ENCODE assay signal across 1 cellular context in genomic region chr7:1175967-1176851, GRCh38.
TF ChIP-seq lines count a peak whose summit lies in the region.

No MANE protein-coding gene starts in this region.

TF ChIP-seq in GM12878, 131 proteins besides CTCF, POLR2A, EP300 and RAD21 (continued from another document and continues in another):
- TF ChIP-seq E2F4 (IDR thresholded peaks at IDR 0.05; ENCODE audit: low read depth, low read length) (no peak), E2F8 (IDR thresholded peaks at IDR 0.05; ENCODE audit: low read depth, partially characterized antibody) (no peak), FOXK2 (IDR thresholded peaks at IDR 0.05) (no peak), E4F1 (IDR thresholded peaks at IDR 0.05; ENCODE audit: borderline replicate concordance, partially characterized antibody) (no peak), SMAD5 (IDR thresholded peaks at IDR 0.05; ENCODE audit: low read depth) (no peak), MEF2B (IDR thresholded peaks at IDR 0.05; ENCODE audit: partially characterized antibody, poor library complexity, severe bottlenecking) (no peak), ATF2 (IDR thresholded peaks at IDR 0.05; ENCODE audit: low read length) (no peak), CHD1 (IDR thresholded peaks at IDR 0.05; ENCODE audit: low read depth, low read length) (no peak), IRF4 (IDR thresholded peaks at IDR 0.05; ENCODE audit: low read depth, low read length) (no peak), YBX1 (IDR thresholded peaks at IDR 0.05) (no peak), CHD2 (IDR thresholded peaks at IDR 0.05; ENCODE audit: borderline replicate concordance, low read depth, low read length) (no peak), REST (IDR thresholded peaks at IDR 0.05; ENCODE audit: low read depth, low read length) (no peak), MYC (IDR thresholded peaks at IDR 0.05; ENCODE audit: insufficient read depth, insufficient read length, insufficient replicate concordance, low read length, severe bottlenecking) (no peak), NKRF (conservative IDR thresholded peaks at IDR 0.05) (no peak), ATF3 (IDR thresholded peaks at IDR 0.05; ENCODE audit: borderline replicate concordance, extremely low read depth, low read depth, low read length) (peak; percentile 7; the same call in 1 of the 2 replicates), ZSCAN29 (IDR thresholded peaks at IDR 0.05) (no peak), NFXL1 (IDR thresholded peaks at IDR 0.05; ENCODE audit: borderline replicate concordance) (no peak), BCLAF1 (IDR thresholded peaks at IDR 0.05) (no peak), ZBTB11 (CRISPR knock-in tag; IDR thresholded peaks at IDR 0.05) (no peak), RBBP5 (conservative IDR thresholded peaks at IDR 0.05) (no peak), KLF5 (IDR thresholded peaks at IDR 0.05; ENCODE audit: partially characterized antibody) (no peak), CREB1 (IDR thresholded peaks at IDR 0.05; ENCODE audit: low read depth) (no peak), PML (IDR thresholded peaks at IDR 0.05; ENCODE audit: low read length) (no peak), CUX1 (IDR thresholded peaks at IDR 0.05; ENCODE audit: insufficient replicate concordance, low read depth, low read length) (no peak), ZNF217 (IDR thresholded peaks at IDR 0.05) (no peak), SPI1 (IDR thresholded peaks at IDR 0.05; ENCODE audit: borderline replicate concordance, insufficient read depth, low read depth, low read length) (no peak)
